ENCODE assay signal across 24 cellular contexts in genomic region chr1:232249834-232250233, GRCh38.
DNase-seq lines count a peak whose midpoint lies in the region; ATAC-seq and TF ChIP-seq lines count a peak whose summit lies in the region.
"Had no signal": no experiment of that assay in that cellular context is flagged by ENCODE, and none has a peak within 500 bp of the region (broad histone marks: within the 10 kb centered on the region; RNA-seq: fewer than 3 reads in every experiment).

No MANE protein-coding gene starts in this region.

- H2BK15ac ChIP-seq in H9 (ENCODE audit: low read depth, low read length), result no peak overlapping the region

- H2BK5ac ChIP-seq in H9 (ENCODE audit: insufficient read length, low read length), result no peak overlapping the region

- in situ Hi-C loops in HAP-1 (cut with MboI; ENCODE audit: low sequenced_read_pairs), result no loop called here

- H2AFZ ChIP-seq in H9 (ENCODE audit: low read length) (no peak overlapping the region), neural progenitor cell (replicated peaks) (peak overlapping the region; percentile 2)
- H2AFZ ChIP-seq: GM23248 had no signal

- H3K14ac ChIP-seq in H9 (ENCODE audit: insufficient read depth, low read length), result no peak overlapping the region

- H3K23me2 ChIP-seq in H9 (ENCODE audit: insufficient read length, low read depth, low read length, poor library complexity, severe bottlenecking), result no peaks in the 10 kb centered on the region

- H3K27me3 Mint-ChIP-seq in H9 (ENCODE audit: low read depth) (peaks cover 100% of the 10 kb centered on the region), neural progenitor cell (ENCODE audit: insufficient read depth, low read depth) (peaks cover 2% of the 10 kb centered on the region)

- H3K27ac Mint-ChIP-seq in H9 (no peak overlapping the region), neural progenitor cell (no peak overlapping the region)

- no CpG with 5 or more reads among the region's 9 CpGs for WGBS in H9 (ENCODE audit: extremely low coverage, insufficient read length, low lambda C conversion rate)

- H2BK20ac ChIP-seq in H9 (ENCODE audit: low read depth, low read length, poor library complexity, severe bottlenecking), result no peak overlapping the region

- H3K4me1 ChIP-seq in H9 (ENCODE audit: insufficient read depth, low read length) (peaks cover 4% of the 10 kb centered on the region; the same call in 1 of the 2 replicates), neural progenitor cell (peaks cover 55% of the 10 kb centered on the region), HAP-1 (peaks cover 9% of the 10 kb centered on the region)

- H3F3A ChIP-seq in neural progenitor cell (ENCODE audit: low read depth), result peaks cover 38% of the 10 kb centered on the region

- no peak overlapping the region for H3K23ac ChIP-seq in H9 (ENCODE audit: insufficient read length, low read depth, low read length)

- peaks cover 39 to 42% of the 10 kb centered on the region in 2 experiments for H3K4me1 Mint-ChIP-seq in H9
- H3K4me1 Mint-ChIP-seq in neural progenitor cell, result peaks cover 38% of the 10 kb centered on the region

- no peak overlapping the region for H3K9ac ChIP-seq in H9 (ENCODE audit: extremely low read depth, insufficient read length, low read length)
- H3K9ac ChIP-seq in neural progenitor cell, result no peak overlapping the region
- H3K9ac ChIP-seq: GM23248, SK-N-SH had no signal

- H3K27me3 ChIP-seq in H9 (ENCODE audit: insufficient read depth, low read length) (peaks cover 31% of the 10 kb centered on the region), neural progenitor cell (peaks cover 47% of the 10 kb centered on the region), HAP-1 (ENCODE audit: low read depth) (no peaks in the 10 kb centered on the region)
- H3K27me3 ChIP-seq: BE2C, MG63 had no signal

- no peak overlapping the region for H4K91ac ChIP-seq in H9 (ENCODE audit: insufficient read length, low read depth, low read length)

- intact Hi-C loops in left colon (cut with DNase I, micrococcal nuclease), result no loop called here

- DNase-seq in H9, result peak; percentile 54
- no peak for DNase-seq in left colon
- DNase-seq in neural progenitor cell (ENCODE audit: low spot score), result no peak
- DNase-seq in HAP-1 (ENCODE audit: low spot score in 2 of 2), result no peak
- no peak for DNase-seq in amygdala (lab: John Stamatoyannopoulos, UW)
- DNase-seq: BE2C; COR-L47; DMS 273 treated with DMSO at 0.1 percent for 48 hours; DMS79 treated with DMSO at 0.1 percent for 48 hours; GM23248; MG63; NCI-H1417; NCI-H187 treated with DMSO at 0.1 percent for 48 hours; NCI-H2227 treated with DMSO at 0.1 percent for 48 hours; NCI-H510A; NK-92 treated with Interleukin-12 subunit alpha and Interleukin-12 subunit beta, amount 100 ng/mL, for 24 hours; SIG-M5; SK-N-SH had no signal

- peaks cover 0 to 11% of the 10 kb centered on the region in 2 experiments; a peak in 1 of 5 replicates for H3K9me3 Mint-ChIP-seq in H9
- H3K9me3 Mint-ChIP-seq in neural progenitor cell, result peaks cover 2% of the 10 kb centered on the region

- H3K4me3 ChIP-seq in neural progenitor cell (no peak overlapping the region), HAP-1 (no peak overlapping the region)
- H3K4me3 ChIP-seq: GM12878, GM23248, K562, MG63 had no signal

- H3K36me3 ChIP-seq in neural progenitor cell (no peaks in the 10 kb centered on the region), HAP-1 (replicated peaks) (no peaks in the 10 kb centered on the region)
- H3K36me3 ChIP-seq: BE2C, MG63 had no signal

- no peak overlapping the region for H2BK12ac ChIP-seq in H9 (ENCODE audit: insufficient read length, low read depth, low read length)

- H3K9me3 ChIP-seq in H9 (ENCODE audit: control insufficient read depth, low read depth, low read length), result no peaks in the 10 kb centered on the region
- no peaks in the 10 kb centered on the region for H3K9me3 ChIP-seq in neural progenitor cell (ENCODE audit: low read depth)
- H3K9me3 ChIP-seq in HAP-1, result no peaks in the 10 kb centered on the region
- H3K9me3 ChIP-seq: BE2C, MG63, SK-N-SH had no signal

- TF ChIP-seq CTCF in H9 (conservative IDR thresholded peaks at IDR 0.05), result peak; percentile 25; the same call in 1 of the 3 replicates
- no peak for TF ChIP-seq CTCF in neural progenitor cell (IDR thresholded peaks at IDR 0.05)

- H3K18ac ChIP-seq in H9 (ENCODE audit: insufficient read length, low read depth, low read length), result no peak overlapping the region

- no peak overlapping the region for H4K5ac ChIP-seq in H9 (ENCODE audit: insufficient read length, low read depth, low read length)

- H3T11ph ChIP-seq in H9 (ENCODE audit: low read length), result no peak overlapping the region

- H3K4me3 Mint-ChIP-seq in H9 (peak overlapping the region in 1 of 2 experiments; percentile 27; a peak in 2 of 5 replicates), neural progenitor cell (no peak overlapping the region)

- H3K27ac ChIP-seq in H9 (ENCODE audit: insufficient read length, low read depth, low read length) (no peak overlapping the region), neural progenitor cell (no peak overlapping the region)
- H3K27ac ChIP-seq: GM23248, RWPE1 had no signal

- no peaks in the 10 kb centered on the region for H3K79me1 ChIP-seq in H9 (ENCODE audit: insufficient read depth, low read depth, low read length, poor library complexity, severe bottlenecking)

- peak; percentile 90 for ATAC-seq in esophagus mucosa
- ATAC-seq in left colon, result peak; percentile 58
- ATAC-seq in HG03457 (IDR thresholded peaks at IDR 0.05; ENCODE audit: unreplicated experiment), result no peak
- ATAC-seq: GM12878, HCT116, K562 had no signal

- H3K4me2 ChIP-seq in H9 (ENCODE audit: insufficient read depth, insufficient read length, low read length), result no peak overlapping the region
- peak overlapping the region; percentile 46 for H3K4me2 ChIP-seq in neural progenitor cell
- H3K4me2 ChIP-seq: SK-N-SH had no signal

- no peaks in the 10 kb centered on the region; a peak in 1 of 7 replicates for H3K36me3 Mint-ChIP-seq in H9 (ENCODE audit: insufficient read depth in 1 of 3, low read depth in 3 of 3)
- no peaks in the 10 kb centered on the region for H3K36me3 Mint-ChIP-seq in neural progenitor cell

- H4K20me1 ChIP-seq in H9 (ENCODE audit: control insufficient read depth, insufficient read depth, insufficient read length) (no peaks in the 10 kb centered on the region), neural progenitor cell (ENCODE audit: low read depth) (no peaks in the 10 kb centered on the region)

- no peaks in the 10 kb centered on the region for H3K79me2 ChIP-seq in H9 (ENCODE audit: insufficient read depth, low read length)
- H3K79me2 ChIP-seq in neural progenitor cell (ENCODE audit: low read depth), result no peaks in the 10 kb centered on the region

- no peak overlapping the region for H2BK120ac ChIP-seq in H9 (ENCODE audit: low read depth, low read length, poor library complexity, severe bottlenecking)

- H3K56ac ChIP-seq in H9 (ENCODE audit: insufficient read length, low read depth, low read length), result no peak overlapping the region

- no peak overlapping the region for H3K4ac ChIP-seq in H9 (ENCODE audit: low read depth, low read length)

- no peak overlapping the region for H4K8ac ChIP-seq in H9 (replicated peaks; ENCODE audit: insufficient read length, low read depth, low read length)

- H2AK5ac ChIP-seq in H9 (ENCODE audit: insufficient read length, low read length), result no peak overlapping the region
